ENCODE assay signal across 1 cellular context in genomic region chr6:21592953-21593352, GRCh38.
TF ChIP-seq lines count a peak whose summit lies in the region.

No MANE protein-coding gene starts in this region.

TF ChIP-seq in GM23338, 12 proteins besides CTCF, POLR2A, EP300 and RAD21 (continued from another document):
- no peak for TF ChIP-seq REST (IDR thresholded peaks at IDR 0.05; ENCODE audit: unreplicated experiment)
- TF ChIP-seq EZH2phosphoT487 (IDR thresholded peaks at IDR 0.05; ENCODE audit: unreplicated experiment) = no peak
- TF ChIP-seq ZNF331 (CRISPR knock-in tag; IDR thresholded peaks at IDR 0.05; ENCODE audit: low read depth) = no peak
